In the genomic region with DNA sequence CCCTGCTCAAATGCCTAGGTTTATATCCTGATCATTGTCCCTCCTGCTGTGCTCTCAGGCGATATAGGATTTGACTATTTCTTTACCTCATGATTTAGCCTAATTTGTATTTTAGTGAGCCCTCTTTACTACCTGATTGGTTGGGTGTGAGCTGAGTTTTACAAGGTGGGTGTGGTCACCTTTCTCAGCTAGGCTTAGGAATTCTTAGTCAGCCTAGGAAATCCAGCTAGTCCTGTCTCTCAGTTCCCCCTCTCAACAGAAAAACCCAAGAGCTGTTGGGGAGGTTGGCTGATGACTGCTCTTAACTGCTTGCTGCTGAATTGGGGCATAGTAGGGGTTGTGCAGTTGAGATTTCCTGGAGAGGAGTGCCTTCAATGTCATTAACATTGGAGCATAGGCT, we compare ENCODE assay signal across 9 cellular contexts.
"Had no signal": no experiment of that assay in that cellular context is flagged by ENCODE, and none has a peak within 500 bp of the region (broad histone marks: within the 10 kb centered on the region; RNA-seq: fewer than 3 reads in every experiment).

No MANE protein-coding gene starts in this region.

- DNase-seq: H9, HCEC 1CT, HFFc6, IMR-90 had no signal

- H3K4me2 ChIP-seq: GM23338 had no signal

- H3K27ac Mint-ChIP-seq: GM23338, H9, HFFc6 had no signal

- H2AFZ ChIP-seq: GM23338 had no signal

- ATAC-seq: GM23338, K562 had no signal

- H3K4me3 ChIP-seq: GM23338, K562 had no signal

- H3K4me3 Mint-ChIP-seq: GM23338, H9, HFFc6 had no signal

- FAIRE-seq: H1, H54, HTR-8/SVneo, K562 had no signal
